Comparison of ENCODE assay signal across 20 cellular contexts in genomic region chr10:47101196-47101595, GRCh38.
DNase-seq lines count a peak whose midpoint lies in the region; ATAC-seq and TF ChIP-seq lines count a peak whose summit lies in the region.
"Had no signal": no experiment of that assay in that cellular context is flagged by ENCODE, and none has a peak within 500 bp of the region (broad histone marks: within the 10 kb centered on the region; RNA-seq: fewer than 3 reads in every experiment).

No MANE protein-coding gene starts in this region.

- no peak overlapping the region for H2BK120ac ChIP-seq in H9 (ENCODE audit: low read depth, low read length, poor library complexity, severe bottlenecking)

- ATAC-seq in activated CD8-positive, alpha-beta memory T cell treated with anti-CD3 and anti-CD28 coated beads, Interleukin-2, amount 10 ng/mL, durations not matched to agents 7 days and 5 days = no peak
- ATAC-seq in activated naive CD4-positive, alpha-beta T cell treated with anti-CD3 and anti-CD28 coated beads, Interleukin-2, amount 50 U/mL, for 72 hours = no peak
- ATAC-seq: GM23338 had no signal

- H3K9ac ChIP-seq in H9 (ENCODE audit: extremely low read depth, insufficient read length, low read length) = no peak overlapping the region

- H2BK20ac ChIP-seq in H9 (ENCODE audit: low read depth, low read length, poor library complexity, severe bottlenecking) = no peak overlapping the region

- H4K5ac ChIP-seq in H9 (ENCODE audit: insufficient read length, low read depth, low read length) = no peak overlapping the region

- no peaks in the 10 kb centered on the region for H3K36me3 Mint-ChIP-seq in activated CD8-positive, alpha-beta memory T cell treated with anti-CD3 and anti-CD28 coated beads, Interleukin-2, amount 10 ng/mL, durations not matched to agents 7 days and 5 days
- H3K36me3 Mint-ChIP-seq in H9 (ENCODE audit: insufficient read depth in 1 of 3, low read depth in 3 of 3) = no peaks in the 10 kb centered on the region; a peak in 1 of 7 replicates
- no peaks in the 10 kb centered on the region for H3K36me3 Mint-ChIP-seq in osteocyte (ENCODE audit: unreplicated experiment)
- H3K36me3 Mint-ChIP-seq in activated naive CD4-positive, alpha-beta T cell treated with anti-CD3 and anti-CD28 coated beads, Interleukin-2, amount 50 U/mL, for 72 hours = no peaks in the 10 kb centered on the region
- H3K36me3 Mint-ChIP-seq: CD4-positive, alpha-beta memory T cell had no signal

- no peak overlapping the region for H2BK5ac ChIP-seq in H9 (ENCODE audit: insufficient read length, low read length)

- no peak overlapping the region for H4K91ac ChIP-seq in H9 (ENCODE audit: insufficient read length, low read depth, low read length)

- H2AFZ ChIP-seq in H9 (ENCODE audit: low read length) = no peak overlapping the region
- H2AFZ ChIP-seq: GM23338 had no signal

- H3K4me2 ChIP-seq in H9 (ENCODE audit: insufficient read depth, insufficient read length, low read length) = no peak overlapping the region
- H3K4me2 ChIP-seq: GM23338 had no signal

- H2AK5ac ChIP-seq in H9 (ENCODE audit: insufficient read length, low read length) = no peak overlapping the region

- WGBS in H9 (ENCODE audit: extremely low coverage, insufficient read length, low lambda C conversion rate) = no CpG with 5 or more reads among the region's 5 CpGs
- WGBS in ovary, 3 donors = 94% methylated on average over 5 of the region's 5 CpGs

- no peak for TF ChIP-seq EP300 in ovary (IDR thresholded peaks at IDR 0.05)

- H3K4me1 ChIP-seq in H9 (ENCODE audit: insufficient read depth, low read length) (no peaks in the 10 kb centered on the region), ovary (ENCODE audit: insufficient read depth) (no peaks in the 10 kb centered on the region)
- H3K4me1 ChIP-seq: HAP-1 had no signal

- no peak overlapping the region for H3K27ac ChIP-seq in H9 (ENCODE audit: insufficient read length, low read depth, low read length)
- H3K27ac ChIP-seq in ovary = no peak overlapping the region
- H3K27ac ChIP-seq: 22Rv1 had no signal

- no peaks in the 10 kb centered on the region for H3K79me1 ChIP-seq in H9 (ENCODE audit: insufficient read depth, low read depth, low read length, poor library complexity, severe bottlenecking)

- H3K4me1 Mint-ChIP-seq in activated CD8-positive, alpha-beta memory T cell treated with anti-CD3 and anti-CD28 coated beads, Interleukin-2, amount 10 ng/mL, durations not matched to agents 7 days and 5 days = no peaks in the 10 kb centered on the region
- no peaks in the 10 kb centered on the region for H3K4me1 Mint-ChIP-seq in H9
- no peaks in the 10 kb centered on the region for H3K4me1 Mint-ChIP-seq in osteocyte (ENCODE audit: unreplicated experiment)
- H3K4me1 Mint-ChIP-seq: CD4-positive, alpha-beta memory T cell; GM23338 had no signal

- no peaks in the 10 kb centered on the region for H4K20me1 ChIP-seq in H9 (ENCODE audit: control insufficient read depth, insufficient read depth, insufficient read length)

- intact Hi-C loops in ovary (cut with DNase I) = no loop called here

- no peak overlapping the region for H3K18ac ChIP-seq in H9 (ENCODE audit: insufficient read length, low read depth, low read length)

- H3K4me3 ChIP-seq in ovary = no peak overlapping the region
- H3K4me3 ChIP-seq: GM23338, HAP-1 had no signal

- H3T11ph ChIP-seq in H9 (ENCODE audit: low read length) = no peak overlapping the region

- no peak overlapping the region for H2BK12ac ChIP-seq in H9 (ENCODE audit: insufficient read length, low read depth, low read length)

- no peak overlapping the region for H3K14ac ChIP-seq in H9 (ENCODE audit: insufficient read depth, low read length)

- H3K79me2 ChIP-seq in H9 (ENCODE audit: insufficient read depth, low read length) = no peaks in the 10 kb centered on the region

- no peak overlapping the region for H4K8ac ChIP-seq in H9 (replicated peaks; ENCODE audit: insufficient read length, low read depth, low read length)

- H3K27me3 ChIP-seq in H9 (ENCODE audit: insufficient read depth, low read length) (no peaks in the 10 kb centered on the region), ovary (no peaks in the 10 kb centered on the region)

- H3K23me2 ChIP-seq in H9 (ENCODE audit: insufficient read length, low read depth, low read length, poor library complexity, severe bottlenecking) = no peaks in the 10 kb centered on the region

- H3K4ac ChIP-seq in H9 (ENCODE audit: low read depth, low read length) = no peak overlapping the region

- no peak overlapping the region for H2BK15ac ChIP-seq in H9 (ENCODE audit: low read depth, low read length)

- no peak overlapping the region for H3K27ac Mint-ChIP-seq in activated CD8-positive, alpha-beta memory T cell treated with anti-CD3 and anti-CD28 coated beads, Interleukin-2, amount 10 ng/mL, durations not matched to agents 7 days and 5 days
- H3K27ac Mint-ChIP-seq in H9 = no peak overlapping the region
- no peak overlapping the region for H3K27ac Mint-ChIP-seq in osteocyte (ENCODE audit: unreplicated experiment)
- H3K27ac Mint-ChIP-seq in activated naive CD4-positive, alpha-beta T cell treated with anti-CD3 and anti-CD28 coated beads, Interleukin-2, amount 50 U/mL, for 72 hours = no peak overlapping the region
- H3K27ac Mint-ChIP-seq: B cell; CD4-positive, alpha-beta memory T cell; GM23338; HFFc6 had no signal

- H3K56ac ChIP-seq in H9 (ENCODE audit: insufficient read length, low read depth, low read length) = no peak overlapping the region

- H3K4me3 Mint-ChIP-seq in activated CD8-positive, alpha-beta memory T cell treated with anti-CD3 and anti-CD28 coated beads, Interleukin-2, amount 10 ng/mL, durations not matched to agents 7 days and 5 days = no peak overlapping the region
- H3K4me3 Mint-ChIP-seq in H9 (no peak overlapping the region), osteocyte (ENCODE audit: unreplicated experiment) (no peak overlapping the region)
- H3K4me3 Mint-ChIP-seq: B cell; CD4-positive, alpha-beta memory T cell; GM23338; HFFc6 had no signal

- peaks cover 2% of the 10 kb centered on the region for H3K27me3 Mint-ChIP-seq in activated CD8-positive, alpha-beta memory T cell treated with anti-CD3 and anti-CD28 coated beads, Interleukin-2, amount 10 ng/mL, durations not matched to agents 7 days and 5 days
- peaks cover 2% of the 10 kb centered on the region for H3K27me3 Mint-ChIP-seq in H9 (ENCODE audit: low read depth)
- H3K27me3 Mint-ChIP-seq in osteocyte (ENCODE audit: unreplicated experiment) = peaks cover 2% of the 10 kb centered on the region

- no peak for TF ChIP-seq CTCF in H9 (conservative IDR thresholded peaks at IDR 0.05)
- no peak for TF ChIP-seq CTCF in osteocyte (IDR thresholded peaks at IDR 0.05)
- no peak for TF ChIP-seq CTCF in ovary (IDR thresholded peaks at IDR 0.05)

- peaks cover 2% of the 10 kb centered on the region for H3K9me3 Mint-ChIP-seq in activated CD8-positive, alpha-beta memory T cell treated with anti-CD3 and anti-CD28 coated beads, Interleukin-2, amount 10 ng/mL, durations not matched to agents 7 days and 5 days (ENCODE audit: low read depth)
- H3K9me3 Mint-ChIP-seq in H9 (peaks cover 2 to 3% of the 10 kb centered on the region in 2 experiments; a peak in 2 of 5 replicates), osteocyte (ENCODE audit: unreplicated experiment) (peaks cover 6% of the 10 kb centered on the region)
- H3K9me3 Mint-ChIP-seq in activated naive CD4-positive, alpha-beta T cell treated with anti-CD3 and anti-CD28 coated beads, Interleukin-2, amount 50 U/mL, for 72 hours = no peaks in the 10 kb centered on the region

- peak; percentile 22 for DNase-seq in activated CD8-positive, alpha-beta memory T cell treated with anti-CD3 and anti-CD28 coated beads, Interleukin-2, amount 10 ng/mL, durations not matched to agents 7 days and 5 days
- no peak for DNase-seq in activated CD8-positive, alpha-beta memory T cell treated with anti-CD3 and anti-CD28 coated beads for 24 hours
- DNase-seq in H9 = peak; percentile 8
- peak; percentile 7 for DNase-seq in ecto neural progenitor cell (ENCODE audit: low spot score)
- DNase-seq in osteocyte (ENCODE audit: extremely low spot score, unreplicated experiment) = peak; percentile 63
- no peak for DNase-seq in activated naive CD4-positive, alpha-beta T cell treated with anti-CD3 and anti-CD28 coated beads, Interleukin-2, amount 50 U/mL, for 72 hours (ENCODE audit: low spot score in 2 of 2)
- DNase-seq in NCI-H2081 (lab: John Stamatoyannopoulos, UW) = no peak
- DNase-seq in ovary = no peak
- DNase-seq: C1 segment of cervical spinal cord; Calu3; CD4-positive, alpha-beta memory T cell; COR-L47; DMS53; DMS79 treated with DMSO at 0.1 percent for 48 hours; GF-D8; HFFc6 had no signal

- CTCF ChIA-PET in activated CD8-positive, alpha-beta memory T cell treated with anti-CD3 and anti-CD28 coated beads, Interleukin-2, amount 10 ng/mL, durations not matched to agents 7 days and 5 days (lab: Charles Lee) = no interaction called here

- H3K9me3 ChIP-seq in H9 (ENCODE audit: control insufficient read depth, low read depth, low read length) (no peaks in the 10 kb centered on the region), ovary (no peaks in the 10 kb centered on the region)
- H3K9me3 ChIP-seq: HAP-1 had no signal

- H3K36me3 ChIP-seq in ovary = no peaks in the 10 kb centered on the region
- H3K36me3 ChIP-seq: HAP-1 had no signal

- no peak overlapping the region for H3K23ac ChIP-seq in H9 (ENCODE audit: insufficient read length, low read depth, low read length)

- no peak for TF ChIP-seq POLR2A in ovary (IDR thresholded peaks at IDR 0.05)

Comparison
In these comparisons a context has a peak if more than half of its experiments do, and no peak if none do; other contexts are left out.
1. DNase-seq: peak in activated CD8-positive, alpha-beta memory T cell treated with anti-CD3 and anti-CD28 coated beads, Interleukin-2, amount 10 ng/mL, durations not matched to agents 7 days and 5 days (single experiment), H9 (single experiment), ecto neural progenitor cell (single experiment) and osteocyte (single experiment); none in activated CD8-positive, alpha-beta memory T cell treated with anti-CD3 and anti-CD28 coated beads for 24 hours (single experiment), activated naive CD4-positive, alpha-beta T cell treated with anti-CD3 and anti-CD28 coated beads, Interleukin-2, amount 50 U/mL, for 72 hours (0 of 2), NCI-H2081 (0 of 2) and ovary (0 of 5).